In genomic region chr6:90199900-90200299, GRCh38 we compare ENCODE assay signal across 24 cellular contexts.
A peak's percentile ranks its signal among the peaks of the same experiment; 100 is the strongest.
DNase-seq lines count a peak whose midpoint lies in the region; ATAC-seq and TF ChIP-seq lines count a peak whose summit lies in the region.
"Had no signal": no experiment of that assay in that cellular context is flagged by ENCODE, and none has a peak within 500 bp of the region (broad histone marks: within the 10 kb centered on the region; RNA-seq: fewer than 3 reads in every experiment).

No MANE protein-coding gene starts in this region.

- H3K9me3 ChIP-seq in psoas muscle: no peaks in the 10 kb centered on the region
- H3K9me3 ChIP-seq in PC-3 (ENCODE audit: low read length): no peaks in the 10 kb centered on the region
- H3K9me3 ChIP-seq: lower lobe of right lung, testis had no signal

- H3K27ac ChIP-seq in psoas muscle (peak overlapping the region; percentile 53), PC-3 (ENCODE audit: low read length) (no peak overlapping the region)
- H3K27ac ChIP-seq: C4-2B, cardiac muscle cell, lower lobe of right lung, testis had no signal

- H3K9me2 ChIP-seq in PC-3 (replicated peaks; ENCODE audit: low read length): no peaks in the 10 kb centered on the region

- H3K9ac ChIP-seq in PC-3 (ENCODE audit: low read length): no peak overlapping the region

- H4K20me1 ChIP-seq in PC-3 (ENCODE audit: low read length): no peaks in the 10 kb centered on the region

- DNase-seq in activated CD4-positive, alpha-beta T cell treated with anti-CD3 and anti-CD28 coated beads, Interleukin-2, amount 10 ng/mL, durations not matched to agents 24 days and 14 days: peak; percentile 49
- DNase-seq in activated CD4-positive, alpha-beta T cell treated with anti-CD3 and anti-CD28 coated beads for 4 hours: no peak
- DNase-seq in activated CD8-positive, alpha-beta T cell treated with anti-CD3 and anti-CD28 coated beads for 36 hours: no peak
- peak; percentile 42 for DNase-seq in fibroblast of mammary gland (ENCODE audit: low read depth)
- DNase-seq in psoas muscle: no peak
- no peak for DNase-seq in stimulated activated naive CD4-positive, alpha-beta T cell treated with Interleukin-2 at 50 U/mL for 16 hours (lab: John Stamatoyannopoulos, UW)
- DNase-seq in PC-3: no peak
- DNase-seq: 8988T; activated CD4-positive, alpha-beta T cell treated with anti-CD3 and anti-CD28 coated beads for 48 hours; DMS79; GDM1; head of caudate nucleus; Kasumi-1; lower lobe of right lung; NCI-H1417 treated with DMSO at 0.1 percent for 48 hours; NCI-H2081; NCI-H2227 treated with DMSO at 0.1 percent for 48 hours; NCI-H69; nephron progenitor cell; testis had no signal

- no peaks in the 10 kb centered on the region for H3F3A ChIP-seq in PC-3 (ENCODE audit: low read length, unreplicated experiment)

- H3K36me3 Mint-ChIP-seq in activated CD4-positive, alpha-beta T cell treated with anti-CD3 and anti-CD28 coated beads, Interleukin-2, amount 10 ng/mL, durations not matched to agents 24 days and 14 days (ENCODE audit: low read depth): peaks cover 67% of the 10 kb centered on the region
- peaks cover 72% of the 10 kb centered on the region for H3K36me3 Mint-ChIP-seq in activated CD8-positive, alpha-beta T cell treated with anti-CD3 and anti-CD28 coated beads for 36 hours (ENCODE audit: low read depth)
- H3K36me3 Mint-ChIP-seq: stimulated activated effector memory CD8-positive, alpha-beta T cell treated with anti-CD3 and anti-CD28 coated beads, Interleukin-12 subunit alpha, Interleukin-12 subunit beta, amount 100 ng/mL, for 72 hours had no signal

- no peaks in the 10 kb centered on the region for H3K79me2 ChIP-seq in PC-3 (ENCODE audit: low read length)

- no peak overlapping the region for H2AFZ ChIP-seq in PC-3 (ENCODE audit: low read length)

- peaks cover 42% of the 10 kb centered on the region for H3K4me1 Mint-ChIP-seq in activated CD4-positive, alpha-beta T cell treated with anti-CD3 and anti-CD28 coated beads, Interleukin-2, amount 10 ng/mL, durations not matched to agents 24 days and 14 days
- H3K4me1 Mint-ChIP-seq in activated CD8-positive, alpha-beta T cell treated with anti-CD3 and anti-CD28 coated beads for 36 hours (ENCODE audit: low read depth): peaks cover 80% of the 10 kb centered on the region

- POLR2A ChIA-PET in activated CD8-positive, alpha-beta T cell treated with anti-CD3 and anti-CD28 coated beads for 36 hours (lab: Charles Lee): interaction anchor here (1.2 kb wide), 1 partner anchor 120 kb away, joined by 3 read pairs; no protein-coding TSS in a partner anchor
- POLR2A ChIA-PET in PC-3 (lab: Charles Lee; ENCODE audit: unreplicated experiment): no interaction called here

- no peak for ATAC-seq in activated CD8-positive, alpha-beta T cell treated with anti-CD3 and anti-CD28 coated beads for 36 hours
- ATAC-seq in psoas muscle (peak in 3 of 4 donors; percentile 37 to 52 (median 44)), GM21717 (IDR thresholded peaks at IDR 0.05; ENCODE audit: unreplicated experiment) (no peak), PC-3 (no peak)
- ATAC-seq: lower lobe of right lung; stimulated activated effector memory CD8-positive, alpha-beta T cell treated with anti-CD3 and anti-CD28 coated beads, Interleukin-12 subunit alpha, Interleukin-12 subunit beta, amount 100 ng/mL, for 72 hours had no signal

- peaks cover 0 to 2% of the 10 kb centered on the region in 2 donors for H3K36me3 ChIP-seq in psoas muscle (ENCODE audit: insufficient read depth in 1 of 2, low read depth in 1 of 2)
- H3K36me3 ChIP-seq in PC-3 (ENCODE audit: low read depth, low read length): no peaks in the 10 kb centered on the region; the same call in 1 of the 2 replicates
- H3K36me3 ChIP-seq: cardiac muscle cell, lower lobe of right lung had no signal

- peaks cover 7% of the 10 kb centered on the region for H3K9me3 Mint-ChIP-seq in activated CD4-positive, alpha-beta T cell treated with anti-CD3 and anti-CD28 coated beads, Interleukin-2, amount 10 ng/mL, durations not matched to agents 24 days and 14 days
- peaks cover 15% of the 10 kb centered on the region for H3K9me3 Mint-ChIP-seq in activated CD8-positive, alpha-beta T cell treated with anti-CD3 and anti-CD28 coated beads for 36 hours
- H3K9me3 Mint-ChIP-seq: stimulated activated effector memory CD8-positive, alpha-beta T cell treated with anti-CD3 and anti-CD28 coated beads, Interleukin-12 subunit alpha, Interleukin-12 subunit beta, amount 100 ng/mL, for 72 hours had no signal

- no peak for TF ChIP-seq CTCF in activated CD8-positive, alpha-beta T cell treated with anti-CD3 and anti-CD28 coated beads for 36 hours (IDR thresholded peaks at IDR 0.05)
- TF ChIP-seq CTCF in fibroblast of mammary gland (conservative IDR thresholded peaks at IDR 0.05; ENCODE audit: control insufficient read depth, insufficient read depth, low read depth, low read length) (no peak), psoas muscle (IDR thresholded peaks at IDR 0.05) (no peak), PC-3 (conservative IDR thresholded peaks at IDR 0.05; ENCODE audit: low read depth, low read length) (no peak)

- H3K4me1 ChIP-seq in psoas muscle (peaks cover 69% of the 10 kb centered on the region), PC-3 (ENCODE audit: insufficient read depth, low read length) (peaks cover 5% of the 10 kb centered on the region; the same call in 1 of the 2 replicates)
- H3K4me1 ChIP-seq: testis had no signal

- H3K27me3 ChIP-seq in psoas muscle (ENCODE audit: insufficient read depth in 3 of 3, low read length in 2 of 3): no peaks in the 10 kb centered on the region
- no peaks in the 10 kb centered on the region for H3K27me3 ChIP-seq in PC-3 (ENCODE audit: low read length)
- H3K27me3 ChIP-seq: cardiac muscle cell, testis had no signal

- no peak overlapping the region for H3K4me2 ChIP-seq in PC-3 (ENCODE audit: low read length)

- no TSS peak for BruUV-seq in PC-3 (replicated peaks; lab: Mats Ljungman, UMichigan)

- no peaks in the 10 kb centered on the region for H3K27me3 Mint-ChIP-seq in activated CD4-positive, alpha-beta T cell treated with anti-CD3 and anti-CD28 coated beads, Interleukin-2, amount 10 ng/mL, durations not matched to agents 24 days and 14 days
- H3K27me3 Mint-ChIP-seq in activated CD8-positive, alpha-beta T cell treated with anti-CD3 and anti-CD28 coated beads for 36 hours: no peaks in the 10 kb centered on the region

- no peak overlapping the region for H3K4me3 Mint-ChIP-seq in activated CD4-positive, alpha-beta T cell treated with anti-CD3 and anti-CD28 coated beads, Interleukin-2, amount 10 ng/mL, durations not matched to agents 24 days and 14 days
- no peak overlapping the region for H3K4me3 Mint-ChIP-seq in activated CD8-positive, alpha-beta T cell treated with anti-CD3 and anti-CD28 coated beads for 36 hours
- H3K4me3 Mint-ChIP-seq: nephron progenitor cell; stimulated activated effector memory CD8-positive, alpha-beta T cell treated with anti-CD3 and anti-CD28 coated beads, Interleukin-12 subunit alpha, Interleukin-12 subunit beta, amount 100 ng/mL, for 72 hours had no signal

- intact Hi-C loops in activated CD4-positive, alpha-beta T cell treated with anti-CD3 and anti-CD28 coated beads, Interleukin-2, amount 10 ng/mL, durations not matched to agents 24 days and 14 days (cut with micrococcal nuclease): loop anchor here (10.0 kb wide), 1 partner anchor 385 kb away; the partner anchor contains the start of gene MAP3K7
- intact Hi-C loops in activated CD8-positive, alpha-beta T cell treated with anti-CD3 and anti-CD28 coated beads for 36 hours (cut with micrococcal nuclease): loop anchor here (5.0 kb wide), 1 partner anchor 32 kb away; no protein-coding TSS in a partner anchor
- intact Hi-C loops in psoas muscle (cut with DNase I) (loop anchor here in 1 of 2 donors (10.0 kb wide), 1 partner anchor 75 kb away; no protein-coding TSS in a partner anchor), PC-3 (cut with micrococcal nuclease) (no loop called here)

- H3K4me3 ChIP-seq in fibroblast of mammary gland (ENCODE audit: control insufficient read depth, low read depth, low read length): no peak overlapping the region
- no peak overlapping the region for H3K4me3 ChIP-seq in psoas muscle
- H3K4me3 ChIP-seq in PC-3 (ENCODE audit: low read length): no peak overlapping the region
- H3K4me3 ChIP-seq: cardiac muscle cell, lower lobe of right lung, testis had no signal

- CTCF ChIA-PET in activated CD8-positive, alpha-beta T cell treated with anti-CD3 and anti-CD28 coated beads for 36 hours (lab: Charles Lee): interaction anchor here (1.2 to 7.1 kb wide), 3 partner anchors 17 to 64 kb away, joined by 3 to 52 read pairs (median 4); no protein-coding TSS in a partner anchor
- CTCF ChIA-PET in PC-3 (lab: Charles Lee): no interaction called here

- H3K27ac Mint-ChIP-seq in activated CD4-positive, alpha-beta T cell treated with anti-CD3 and anti-CD28 coated beads, Interleukin-2, amount 10 ng/mL, durations not matched to agents 24 days and 14 days: no peak overlapping the region
- peak overlapping the region; percentile 87 for H3K27ac Mint-ChIP-seq in activated CD8-positive, alpha-beta T cell treated with anti-CD3 and anti-CD28 coated beads for 36 hours
- H3K27ac Mint-ChIP-seq: nephron progenitor cell; stimulated activated effector memory CD8-positive, alpha-beta T cell treated with anti-CD3 and anti-CD28 coated beads, Interleukin-12 subunit alpha, Interleukin-12 subunit beta, amount 100 ng/mL, for 72 hours had no signal

- 77 to 80% (median 77%) methylated on average over 4 of the region's 4 CpGs for WGBS in psoas muscle, 3 donors

Comparison
In these comparisons a context has a peak if more than half of its experiments do, and no peak if none do; other contexts are left out.
1. DNase-seq: peak in activated CD4-positive, alpha-beta T cell treated with anti-CD3 and anti-CD28 coated beads, Interleukin-2, amount 10 ng/mL, durations not matched to agents 24 days and 14 days (single experiment) and fibroblast of mammary gland (single experiment); none in activated CD4-positive, alpha-beta T cell treated with anti-CD3 and anti-CD28 coated beads for 4 hours (0 of 2), activated CD8-positive, alpha-beta T cell treated with anti-CD3 and anti-CD28 coated beads for 36 hours (single experiment), psoas muscle (0 of 2), stimulated activated naive CD4-positive, alpha-beta T cell treated with Interleukin-2 at 50 U/mL for 16 hours (single experiment) and PC-3 (single experiment).
2. ATAC-seq: peak in psoas muscle (3 of 4); none in activated CD8-positive, alpha-beta T cell treated with anti-CD3 and anti-CD28 coated beads for 36 hours (single experiment), GM21717 (single experiment) and PC-3 (single experiment).